ENCODE assay signal across 1 cellular context in genomic region chr14:64234877-64235651, GRCh38.
TF ChIP-seq lines count a peak whose summit lies in the region.

No MANE protein-coding gene starts in this region.

TF ChIP-seq in HepG2, 621 proteins besides CTCF, POLR2A, EP300 and RAD21 (continued from another document):
- no peak for TF ChIP-seq ZNF609 (CRISPR knock-in tag; IDR thresholded peaks at IDR 0.05; ENCODE audit: borderline replicate concordance)
- no peak for TF ChIP-seq STAT5B (CRISPR knock-in tag; IDR thresholded peaks at IDR 0.05)
- TF ChIP-seq WIZ (CRISPR knock-in tag; IDR thresholded peaks at IDR 0.05), result no peak
- TF ChIP-seq AHR (CRISPR knock-in tag; IDR thresholded peaks at IDR 0.05), result no peak
- TF ChIP-seq PAF1 (CRISPR knock-in tag; IDR thresholded peaks at IDR 0.05), result no peak
- TF ChIP-seq LBX2 (CRISPR knock-in tag; IDR thresholded peaks at IDR 0.05; ENCODE audit: borderline replicate concordance), result no peak
- TF ChIP-seq, protein P1, sequence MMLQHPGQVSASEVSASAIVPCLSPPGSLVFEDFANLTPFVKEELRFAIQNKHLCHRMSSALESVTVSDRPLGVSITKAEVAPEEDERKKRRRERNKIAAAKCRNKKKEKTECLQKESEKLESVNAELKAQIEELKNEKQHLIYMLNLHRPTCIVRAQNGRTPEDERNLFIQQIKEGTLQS (CRISPR knock-in tag; IDR thresholded peaks at IDR 0.05), result no peak
- TF ChIP-seq MTF2 (CRISPR knock-in tag; IDR thresholded peaks at IDR 0.05; ENCODE audit: borderline replicate concordance), result no peak
- no peak for TF ChIP-seq SP5 (CRISPR knock-in tag; IDR thresholded peaks at IDR 0.05; ENCODE audit: borderline replicate concordance, low read depth)
- TF ChIP-seq HOXA3 (CRISPR knock-in tag; IDR thresholded peaks at IDR 0.05), result no peak
- TF ChIP-seq ZBTB2 (CRISPR knock-in tag; IDR thresholded peaks at IDR 0.05; ENCODE audit: low read depth), result no peak
- TF ChIP-seq ZNF691 (CRISPR knock-in tag; IDR thresholded peaks at IDR 0.05; ENCODE audit: borderline replicate concordance, low read depth), result no peak
TF ChIP-seq in HepG2: peak in this region for 0.
